33 cellular contexts compared by ENCODE assay signal in the genomic region with DNA sequence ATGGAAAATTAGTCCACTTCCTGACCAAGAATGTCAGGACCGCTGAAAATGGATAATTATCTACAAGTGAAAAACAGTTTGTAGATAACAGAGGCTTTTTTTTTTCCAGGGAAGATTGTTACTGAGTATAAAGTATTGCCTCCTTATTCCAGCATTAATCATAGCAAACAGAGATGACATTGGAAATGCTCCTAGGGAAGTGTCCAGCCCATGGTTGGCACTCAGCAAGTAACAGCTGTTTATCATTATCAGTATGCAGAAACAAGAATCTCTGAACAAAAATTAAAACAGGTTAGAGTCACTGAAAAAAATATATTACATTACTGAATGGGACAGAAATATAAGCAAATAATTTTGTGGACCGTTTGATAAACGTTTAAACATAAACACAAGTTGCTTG. TPM values are rescaled to one million over a fixed set of nuclear protein-coding genes. Genes with fewer than 3 reads are reported as not detected.
DNase-seq lines count a peak whose midpoint lies in the region; ATAC-seq and TF ChIP-seq lines count a peak whose summit lies in the region.
"Had no signal": no experiment of that assay in that cellular context is flagged by ENCODE, and none has a peak within 500 bp of the region (broad histone marks: within the 10 kb centered on the region; RNA-seq: fewer than 3 reads in every experiment).

No MANE protein-coding gene starts in this region.

- no peaks in the 10 kb centered on the region for H3K36me3 ChIP-seq in SK-N-SH (replicated peaks in 1 of 2; ENCODE audit: control insufficient read depth in 1 of 2, insufficient read depth in 2 of 2, low read length in 1 of 2)
- H3K36me3 ChIP-seq: BE2C, prostate gland had no signal

- H3K27ac Mint-ChIP-seq in stimulated activated naive B cell treated with anti-CD40 and anti-IgM and Interleukin-4, amounts not matched to agents 10 μg/mL and 1 μg/mL and 100 μg/mL, for 72 hours = no peak overlapping the region
- no peak overlapping the region for H3K27ac Mint-ChIP-seq in activated naive CD4-positive, alpha-beta T cell treated with anti-CD3 and anti-CD28 coated beads, Interleukin-2, amount 10 ng/mL, durations not matched to agents 7 days and 5 days
- H3K27ac Mint-ChIP-seq: brain; naive thymus-derived CD8-positive, alpha-beta T cell; T-helper 17 cell; type B pancreatic cell had no signal

- ATAC-seq in sciatic nerve (peak; percentile 81), GM18873 (IDR thresholded peaks at IDR 0.05; ENCODE audit: low FRiP score, unreplicated experiment) (no peak)
- no peak for ATAC-seq in stimulated activated naive B cell treated with anti-CD40 and anti-IgM and Interleukin-4, amounts not matched to agents 10 μg/mL and 1 μg/mL and 100 μg/mL, for 72 hours (replicated peaks)
- ATAC-seq: activated CD4-positive, CD25-positive, alpha-beta regulatory T cell treated with anti-CD3 and anti-CD28 coated beads, Interleukin-2, amount 50 U/mL, for 24 hours; left ventricle myocardium superior; naive thymus-derived CD8-positive, alpha-beta T cell; T-helper 17 cell had no signal

- H3K4me3 Mint-ChIP-seq in stimulated activated naive B cell treated with anti-CD40 and anti-IgM and Interleukin-4, amounts not matched to agents 10 μg/mL and 1 μg/mL and 100 μg/mL, for 72 hours = no peak overlapping the region
- no peak overlapping the region for H3K4me3 Mint-ChIP-seq in activated naive CD4-positive, alpha-beta T cell treated with anti-CD3 and anti-CD28 coated beads, Interleukin-2, amount 10 ng/mL, durations not matched to agents 7 days and 5 days
- H3K4me3 Mint-ChIP-seq: brain; naive thymus-derived CD8-positive, alpha-beta T cell; T-helper 17 cell; type B pancreatic cell had no signal

- no peak overlapping the region for H3K9ac ChIP-seq in SK-N-SH

- TF ChIP-seq CTCF in AG09319 (IDR thresholded peaks at IDR 0.05; ENCODE audit: low read depth, low read length) (no peak), SK-N-SH (IDR thresholded peaks at IDR 0.05) (no peak)

- CTCF ChIA-PET in SK-N-SH (lab: Yijun Ruan, JAX) = interaction anchor here (1.8 kb wide), 1 partner anchor 147 kb away, joined by 3 read pairs; no protein-coding TSS in a partner anchor
- CTCF ChIA-PET in activated naive CD4-positive, alpha-beta T cell treated with anti-CD3 and anti-CD28 coated beads, Interleukin-2, amount 10 ng/mL, durations not matched to agents 7 days and 5 days (lab: Charles Lee) = no interaction called here

- WGBS in SK-N-SH (ENCODE audit: low lambda C conversion rate) = 21% methylated on average over 3 of the region's 3 CpGs

- peak overlapping the region in 1 of 2 experiments; percentile 55; a peak in 1 of 4 replicates for H3K27ac ChIP-seq in SK-N-SH (ENCODE audit: low read depth in 2 of 2, low read length in 1 of 2)
- H3K27ac ChIP-seq: dorsolateral prefrontal cortex, prostate gland, SK-N-MC had no signal

- H3K27me3 ChIP-seq in SK-N-SH (ENCODE audit: insufficient read depth) = no peaks in the 10 kb centered on the region
- H3K27me3 ChIP-seq: BE2C, dorsolateral prefrontal cortex had no signal

- no peaks in the 10 kb centered on the region for H3K36me3 Mint-ChIP-seq in stimulated activated naive B cell treated with anti-CD40 and anti-IgM and Interleukin-4, amounts not matched to agents 10 μg/mL and 1 μg/mL and 100 μg/mL, for 72 hours
- peaks cover 2% of the 10 kb centered on the region for H3K36me3 Mint-ChIP-seq in activated naive CD4-positive, alpha-beta T cell treated with anti-CD3 and anti-CD28 coated beads, Interleukin-2, amount 10 ng/mL, durations not matched to agents 7 days and 5 days
- H3K36me3 Mint-ChIP-seq: type B pancreatic cell had no signal

- H3K4me3 ChIP-seq in SK-N-SH (ENCODE audit: low read depth in 2 of 2, low read length in 1 of 2) = no peak overlapping the region
- H3K4me3 ChIP-seq: dorsolateral prefrontal cortex, prostate gland, SK-N-MC had no signal

- no peak overlapping the region for H2AFZ ChIP-seq in SK-N-SH (ENCODE audit: low read depth)

- H3K4me1 Mint-ChIP-seq in stimulated activated naive B cell treated with anti-CD40 and anti-IgM and Interleukin-4, amounts not matched to agents 10 μg/mL and 1 μg/mL and 100 μg/mL, for 72 hours = peaks cover 10 to 15% of the 10 kb centered on the region in 2 donors
- no peaks in the 10 kb centered on the region for H3K4me1 Mint-ChIP-seq in activated naive CD4-positive, alpha-beta T cell treated with anti-CD3 and anti-CD28 coated beads, Interleukin-2, amount 10 ng/mL, durations not matched to agents 7 days and 5 days
- H3K4me1 Mint-ChIP-seq: brain, T-helper 17 cell had no signal

- H3K27me3 Mint-ChIP-seq in stimulated activated naive B cell treated with anti-CD40 and anti-IgM and Interleukin-4, amounts not matched to agents 10 μg/mL and 1 μg/mL and 100 μg/mL, for 72 hours = no peaks in the 10 kb centered on the region
- H3K27me3 Mint-ChIP-seq in activated naive CD4-positive, alpha-beta T cell treated with anti-CD3 and anti-CD28 coated beads, Interleukin-2, amount 10 ng/mL, durations not matched to agents 7 days and 5 days = no peaks in the 10 kb centered on the region
- H3K27me3 Mint-ChIP-seq: brain; naive thymus-derived CD8-positive, alpha-beta T cell; T-helper 17 cell; type B pancreatic cell had no signal

- intact Hi-C loops in sciatic nerve (cut with DNase I) = no loop called here

- H3K9me2 ChIP-seq in SK-N-SH = no peaks in the 10 kb centered on the region

- POLR2A ChIA-PET in SK-N-SH (lab: Yijun Ruan, JAX) = no interaction called here

- no peaks in the 10 kb centered on the region for H4K20me1 ChIP-seq in SK-N-SH (ENCODE audit: insufficient read depth)

- TF ChIP-seq EP300 in SK-N-SH (IDR thresholded peaks at IDR 0.05; ENCODE audit: borderline replicate concordance in 1 of 2, low read depth in 1 of 2, low read length in 1 of 2) = no peak

- H3F3A ChIP-seq in SK-N-SH (replicated peaks; ENCODE audit: insufficient read depth) = peaks cover 6% of the 10 kb centered on the region

- TF ChIP-seq RAD21 in SK-N-SH (IDR thresholded peaks at IDR 0.05; ENCODE audit: low read length) = no peak

- peaks cover 4 to 5% of the 10 kb centered on the region in 2 experiments; a peak in 2 of 4 replicates for H3K4me1 ChIP-seq in SK-N-SH (ENCODE audit: control insufficient read depth in 1 of 2, insufficient read depth in 2 of 2, low read depth in 1 of 2, low read length in 1 of 2)
- H3K4me1 ChIP-seq: BE2C, prostate gland had no signal

- H3K9me3 ChIP-seq in SK-N-SH = no peaks in the 10 kb centered on the region
- H3K9me3 ChIP-seq: BE2C, prostate gland had no signal

- peaks cover 0 to 4% of the 10 kb centered on the region in 2 donors for H3K9me3 Mint-ChIP-seq in stimulated activated naive B cell treated with anti-CD40 and anti-IgM and Interleukin-4, amounts not matched to agents 10 μg/mL and 1 μg/mL and 100 μg/mL, for 72 hours
- H3K9me3 Mint-ChIP-seq in activated naive CD4-positive, alpha-beta T cell treated with anti-CD3 and anti-CD28 coated beads, Interleukin-2, amount 10 ng/mL, durations not matched to agents 7 days and 5 days = peaks cover 2% of the 10 kb centered on the region
- H3K9me3 Mint-ChIP-seq: brain had no signal

- DNase-seq in AG09319 (ENCODE audit: extremely low read depth, low read depth) (peak; percentile 18), SK-N-SH (no peak), fibroblast of peridontal ligament (ENCODE audit: extremely low read depth) (peak; percentile 71), sciatic nerve (ENCODE audit: low spot score) (no peak), Ammon's horn (ENCODE audit: low spot score) (no peak)
- DNase-seq in stimulated activated naive B cell treated with anti-CD40 and anti-IgM and Interleukin-4, amounts not matched to agents 10 μg/mL and 1 μg/mL and 100 μg/mL, for 72 hours = no peak
- no peak for DNase-seq in activated naive CD4-positive, alpha-beta T cell treated with anti-CD3 and anti-CD28 coated beads, Interleukin-2, amount 10 ng/mL, durations not matched to agents 7 days and 5 days
- DNase-seq: activated CD4-positive, alpha-beta T cell treated with anti-CD3 and anti-CD28 coated beads, Interleukin-2, amount 50 U/mL, for 4 hours; activated gamma-delta T cell treated with Interleukin-2 at 50 U/mL for 16 hours; activated T-cell treated with anti-CD3 and anti-CD28 coated beads, Interleukin-2, amount 50 U/mL, for 48 hours; BE2C; DMS 273 treated with DMSO at 0.1 percent for 48 hours; dorsolateral prefrontal cortex; HCEC 1CT; head of caudate nucleus; islet precursor cell; Kasumi-1; left ventricle myocardium superior; naive thymus-derived CD8-positive, alpha-beta T cell; NCI-H1417; NCI-H2029; NCI-H510A treated with DMSO at 0.1 percent for 48 hours; occipital lobe; stimulated activated CD4-positive, alpha-beta T cell treated with anti-CD3 and anti-CD28 coated beads, Interleukin-15, amount 100 ng/mL, for 24 hours; stimulated activated CD4-positive, alpha-beta T cell treated with anti-CD3 and anti-CD28 coated beads, Interleukin-4, amount 100 ng/mL, for 4 hours; substantia nigra; T-helper 17 cell had no signal

- H3K79me2 ChIP-seq in SK-N-SH (ENCODE audit: insufficient read depth) = no peaks in the 10 kb centered on the region

- no peak overlapping the region for H3K4me2 ChIP-seq in SK-N-SH

TF ChIP-seq in SK-N-SH, 30 proteins besides CTCF, POLR2A, EP300 and RAD21:
- no peak for TF ChIP-seq YY1 (IDR thresholded peaks at IDR 0.05; ENCODE audit: low read depth)
- peak; percentile 53; the same call in 1 of the 2 replicates for TF ChIP-seq TCF12 (IDR thresholded peaks at IDR 0.05)
TF ChIP-seq in SK-N-SH: peak in this region for 1.

RNA-seq across cellular contexts. Expression of gene FGL2, which starts 14.6 kb away (rescaled TPM):
- not detected in 2 replicates for polyA plus RNA-seq in SK-N-SH (2012; rRNA removed)
- not detected in 2 replicates for polyA plus RNA-seq in SK-N-SH (2012; cell fraction: cytosol; rRNA removed)
- polyA plus RNA-seq in SK-N-SH (2012; cell fraction: nucleus; rRNA removed) = not detected in 2 replicates
- total RNA-seq in sciatic nerve = 269 TPM

Comparison
In these comparisons a context has a peak if more than half of its experiments do, and no peak if none do; other contexts are left out.
1. DNase-seq: peak in AG09319 (single experiment) and fibroblast of peridontal ligament (single experiment); none in SK-N-SH (single experiment), sciatic nerve (single experiment), stimulated activated naive B cell treated with anti-CD40 and anti-IgM and Interleukin-4, amounts not matched to agents 10 μg/mL and 1 μg/mL and 100 μg/mL, for 72 hours (single experiment), activated naive CD4-positive, alpha-beta T cell treated with anti-CD3 and anti-CD28 coated beads, Interleukin-2, amount 10 ng/mL, durations not matched to agents 7 days and 5 days (single experiment) and Ammon's horn (single experiment).